ENCODE assay signal across 22 cellular contexts in genomic region chr4:89682808-89683207, GRCh38.
DNase-seq lines count a peak whose midpoint lies in the region; ATAC-seq and TF ChIP-seq lines count a peak whose summit lies in the region.
"Had no signal": no experiment of that assay in that cellular context is flagged by ENCODE, and none has a peak within 500 bp of the region (broad histone marks: within the 10 kb centered on the region; RNA-seq: fewer than 3 reads in every experiment).

No MANE protein-coding gene starts in this region.

- peak overlapping the region in 1 of 3 donors; percentile 23 for H3K4me3 ChIP-seq in breast epithelium
- H3K4me3 ChIP-seq in iPS-11a (ENCODE audit: low read depth, low read length), result peak overlapping the region; percentile 61
- H3K4me3 ChIP-seq: prostate gland, skin epidermis, stomach had no signal

- H3K9me3 ChIP-seq in breast epithelium, result no peaks in the 10 kb centered on the region
- H3K9me3 ChIP-seq: prostate gland, stomach had no signal

- H3K36me3 Mint-ChIP-seq in MCF 10A (ENCODE audit: insufficient read depth, unreplicated experiment) (peaks cover 62% of the 10 kb centered on the region), WTC11 (peaks cover 57% of the 10 kb centered on the region), type B pancreatic cell (no peaks in the 10 kb centered on the region), CD14-positive monocyte (no peaks in the 10 kb centered on the region)

- H3K27me3 ChIP-seq in breast epithelium, result no peaks in the 10 kb centered on the region
- H3K27me3 ChIP-seq: stomach had no signal

- no peak overlapping the region for H3K27ac ChIP-seq in breast epithelium
- H3K27ac ChIP-seq: prostate gland, skin epidermis, stomach had no signal

- ATAC-seq in WTC11, result peak; percentile 24; the same call in 1 of the 2 replicates

- no peak for TF ChIP-seq POLR2A in breast epithelium (IDR thresholded peaks at IDR 0.05)

- H3K27me3 Mint-ChIP-seq in MCF 10A (ENCODE audit: insufficient read depth, unreplicated experiment) (no peaks in the 10 kb centered on the region), WTC11 (ENCODE audit: low read depth) (peaks cover 2% of the 10 kb centered on the region; the same call in 1 of the 2 replicates), type B pancreatic cell (no peaks in the 10 kb centered on the region), CD14-positive monocyte (ENCODE audit: low read depth in 3 of 3) (peaks cover 0 to 3% (median 0%) of the 10 kb centered on the region in 3 donors)

- H3K4me3 Mint-ChIP-seq in MCF 10A (ENCODE audit: unreplicated experiment) (peak overlapping the region; percentile 91), WTC11 (peak overlapping the region; percentile 86), type B pancreatic cell (peak overlapping the region; percentile 81), CD14-positive monocyte (no peak overlapping the region)
- H3K4me3 Mint-ChIP-seq: activated CD4-positive, alpha-beta T cell treated with anti-CD3 and anti-CD28 coated beads, Interleukin-2, amount 10 ng/mL, durations not matched to agents 7 days and 5 days; central memory CD8-positive, alpha-beta T cell had no signal

- intact Hi-C loops in MCF 10A (cut with micrococcal nuclease) (no loop called here), breast epithelium (cut with DNase I; ENCODE audit: low total_unique reads) (no loop called here), CD14-positive monocyte (cut with micrococcal nuclease) (no loop called here)

- no peaks in the 10 kb centered on the region for H3K4me1 ChIP-seq in breast epithelium
- H3K4me1 ChIP-seq: prostate gland, stomach had no signal

- BruUV-seq in MCF 10A (replicated peaks; lab: Mats Ljungman, UMichigan), result no TSS peak

- no peaks in the 10 kb centered on the region for H3K36me3 ChIP-seq in breast epithelium
- H3K36me3 ChIP-seq: prostate gland, stomach had no signal

- H3K9me3 Mint-ChIP-seq in MCF 10A (ENCODE audit: unreplicated experiment), result no peaks in the 10 kb centered on the region
- H3K9me3 Mint-ChIP-seq in WTC11, result peaks cover 16% of the 10 kb centered on the region
- H3K9me3 Mint-ChIP-seq in type B pancreatic cell, result peaks cover 4% of the 10 kb centered on the region
- peaks cover 0 to 2% (median 0%) of the 10 kb centered on the region in 7 donors for H3K9me3 Mint-ChIP-seq in CD14-positive monocyte
- H3K9me3 Mint-ChIP-seq: activated CD4-positive, alpha-beta T cell treated with anti-CD3 and anti-CD28 coated beads, Interleukin-2, amount 10 ng/mL, durations not matched to agents 7 days and 5 days had no signal

- CTCF ChIA-PET in MCF 10A (lab: Yijun Ruan, JAX), result no interaction called here
- CTCF ChIA-PET in WTC11 (lab: Charles Lee), result no interaction called here

- H3K4me1 Mint-ChIP-seq in MCF 10A (ENCODE audit: insufficient read depth, unreplicated experiment) (peaks cover 30% of the 10 kb centered on the region), WTC11 (peaks cover 38% of the 10 kb centered on the region), type B pancreatic cell (ENCODE audit: unreplicated experiment) (no peaks in the 10 kb centered on the region), CD14-positive monocyte (peaks cover 6% of the 10 kb centered on the region)
- H3K4me1 Mint-ChIP-seq: central memory CD8-positive, alpha-beta T cell had no signal

- DNase-seq in MCF 10A (ENCODE audit: unreplicated experiment), result no peak
- DNase-seq in breast epithelium (ENCODE audit: low spot score in 2 of 2), result no peak
- no peak for DNase-seq in WTC11 (ENCODE audit: low spot score)
- DNase-seq in type B pancreatic cell (ENCODE audit: extremely low spot score, unreplicated experiment), result no peak
- DNase-seq in effector CD8-positive, alpha-beta T cell (lab: John Stamatoyannopoulos, UW), result no peak
- DNase-seq in NCI-H2029 treated with DMSO at 0.1 percent for 48 hours (lab: John Stamatoyannopoulos, UW), result no peak
- no peak for DNase-seq in CD14-positive monocyte (ENCODE audit: low spot score)
- DNase-seq: activated CD4-positive, alpha-beta T cell treated with anti-CD3 and anti-CD28 coated beads, Interleukin-2, amount 10 ng/mL, durations not matched to agents 7 days and 5 days; activated CD8-positive, alpha-beta memory T cell treated with anti-CD3 and anti-CD28 coated beads, Interleukin-2, amount 50 U/mL, for 48 hours; activated naive CD4-positive, alpha-beta T cell; amygdala; Calu3; kidney glomerular epithelial cell; midbrain; NCI-H2171; RPMI8226; stimulated activated CD4-positive, alpha-beta T cell treated with anti-CD3 and anti-CD28 coated beads, Interleukin-2, amount 100 ng/mL, for 48 hours; stomach had no signal

- H3K27ac Mint-ChIP-seq in MCF 10A (ENCODE audit: low read depth, unreplicated experiment) (peak overlapping the region; percentile 94), WTC11 (peak overlapping the region; percentile 86), type B pancreatic cell (peak overlapping the region; percentile 19), CD14-positive monocyte (no peak overlapping the region)
- H3K27ac Mint-ChIP-seq: activated CD4-positive, alpha-beta T cell treated with anti-CD3 and anti-CD28 coated beads, Interleukin-2, amount 10 ng/mL, durations not matched to agents 7 days and 5 days had no signal

- POLR2A ChIA-PET in MCF 10A (lab: Yijun Ruan, JAX) (interaction anchor here (0.6 to 7.1 kb wide), 7 partner anchors 8 to 156 kb away, joined by 3 to 67 read pairs (median 5); no protein-coding TSS in a partner anchor), WTC11 (lab: Charles Lee) (no interaction called here)

- TF ChIP-seq CTCF in MCF 10A (IDR thresholded peaks at IDR 0.05; ENCODE audit: unreplicated experiment) (no peak), breast epithelium (IDR thresholded peaks at IDR 0.05) (no peak), WTC11 (IDR thresholded peaks at IDR 0.05) (no peak), type B pancreatic cell (conservative IDR thresholded peaks at IDR 0.05) (no peak), CD14-positive monocyte (IDR thresholded peaks at IDR 0.05) (no peak)

TF ChIP-seq in WTC11, 78 proteins besides CTCF, POLR2A, EP300 and RAD21:
- no peak for TF ChIP-seq AR (CRISPR knock-in tag; IDR thresholded peaks at IDR 0.05)
- TF ChIP-seq ZNF317 (CRISPR knock-in tag; IDR thresholded peaks at IDR 0.05; ENCODE audit: borderline replicate concordance, low read depth), result no peak
- TF ChIP-seq ZNF263 (CRISPR knock-in tag; IDR thresholded peaks at IDR 0.05; ENCODE audit: low read depth), result no peak
- TF ChIP-seq ZSCAN18 (CRISPR knock-in tag; IDR thresholded peaks at IDR 0.05), result no peak
- TF ChIP-seq ZMAT4 (CRISPR knock-in tag; IDR thresholded peaks at IDR 0.05), result no peak
- TF ChIP-seq IRF2 (CRISPR knock-in tag; IDR thresholded peaks at IDR 0.05; ENCODE audit: borderline replicate concordance, low read depth), result no peak
- TF ChIP-seq MXD4 (CRISPR knock-in tag; IDR thresholded peaks at IDR 0.05; ENCODE audit: borderline replicate concordance), result no peak
- TF ChIP-seq SMAD3 (CRISPR knock-in tag; IDR thresholded peaks at IDR 0.05; ENCODE audit: borderline replicate concordance), result no peak
- TF ChIP-seq NFYB (CRISPR knock-in tag; conservative IDR thresholded peaks at IDR 0.05; ENCODE audit: low read depth), result no peak
- no peak for TF ChIP-seq PRRX2 (CRISPR knock-in tag; IDR thresholded peaks at IDR 0.05)

Comparison
In these comparisons a context has a peak if more than half of its experiments do, and no peak if none do; other contexts are left out.
1. H3K27ac Mint-ChIP-seq: peak in MCF 10A (single experiment), WTC11 (single experiment) and type B pancreatic cell (single experiment); none in CD14-positive monocyte (0 of 7).
2. H3K4me3 Mint-ChIP-seq: peak in MCF 10A (single experiment), WTC11 (single experiment) and type B pancreatic cell (single experiment); none in CD14-positive monocyte (0 of 2).